29 cellular contexts compared by ENCODE assay signal in genomic region chr2:118641711-118642110, GRCh38.
"Had no signal": no experiment of that assay in that cellular context is flagged by ENCODE, and none has a peak within 500 bp of the region (broad histone marks: within the 10 kb centered on the region; RNA-seq: fewer than 3 reads in every experiment).

No MANE protein-coding gene starts in this region.

- H3K4me3 Mint-ChIP-seq: activated CD8-positive, alpha-beta T cell treated with anti-CD3 and anti-CD28 coated beads, Interleukin-2, amount 10 ng/mL, durations not matched to agents 7 days and 5 days; activated naive CD4-positive, alpha-beta T cell treated with anti-CD3 and anti-CD28 coated beads for 36 hours; activated naive CD8-positive, alpha-beta T cell treated with anti-CD3 and anti-CD28 coated beads for 36 hours; activated T-cell treated with anti-CD3 and anti-CD28 coated beads, Interleukin-2, amount 50 U/mL, for 72 hours; dendritic cell treated with granulocyte-macrophage colony-stimulating factor and Interleukin-4, amounts not matched to agents 40 ng/mL and 50 ng/mL, for 4 days; endodermal cell; memory B cell; naive thymus-derived CD8-positive, alpha-beta T cell; neural progenitor cell; T-helper 17 cell had no signal

- DNase-seq: activated CD4-positive, alpha-beta T cell treated with anti-CD3 and anti-CD28 coated beads, Interleukin-2, amount 50 U/mL, for 1 hour; activated CD8-positive, alpha-beta T cell treated with anti-CD3 and anti-CD28 coated beads, Interleukin-2, amount 10 ng/mL, durations not matched to agents 7 days and 5 days; activated naive CD4-positive, alpha-beta T cell treated with anti-CD3 and anti-CD28 coated beads for 36 hours; activated naive CD8-positive, alpha-beta T cell treated with anti-CD3 and anti-CD28 coated beads for 36 hours; activated T-cell treated with anti-CD3 and anti-CD28 coated beads for 4 hours; activated T-cell treated with anti-CD3 and anti-CD28 coated beads, Interleukin-2, amount 50 U/mL, for 72 hours; adrenal gland; brain microvascular endothelial cell; central memory CD4-positive, alpha-beta T cell; endodermal cell; foreskin keratinocyte; islet precursor cell; midbrain; naive thymus-derived CD8-positive, alpha-beta T cell; right cardiac atrium; spleen; stimulated activated naive CD4-positive, alpha-beta T cell; T-helper 17 cell; T1000; tibial artery; WERI-Rb-1 had no signal

- H3K9me3 Mint-ChIP-seq: activated naive CD8-positive, alpha-beta T cell treated with anti-CD3 and anti-CD28 coated beads for 36 hours; dendritic cell treated with granulocyte-macrophage colony-stimulating factor and Interleukin-4, amounts not matched to agents 40 ng/mL and 50 ng/mL, for 4 days had no signal

- H3K36me3 Mint-ChIP-seq: activated naive CD8-positive, alpha-beta T cell treated with anti-CD3 and anti-CD28 coated beads for 36 hours; memory B cell; naive thymus-derived CD8-positive, alpha-beta T cell; neural progenitor cell had no signal

- H2AFZ ChIP-seq: hepatocyte, neural progenitor cell had no signal

- H3K27me3 ChIP-seq: adrenal gland, ascending aorta, brain microvascular endothelial cell, esophagus muscularis mucosa, spleen, suprapubic skin, tibial artery had no signal

- H3K36me3 ChIP-seq: adrenal gland, ascending aorta, brain microvascular endothelial cell, esophagus muscularis mucosa, neural progenitor cell, spleen, suprapubic skin, tibial artery, WERI-Rb-1 had no signal

- H3K27ac ChIP-seq: adrenal gland, ascending aorta, brain microvascular endothelial cell, esophagus muscularis mucosa, foreskin keratinocyte, hepatocyte, neural progenitor cell, spleen, suprapubic skin, tibial artery, WERI-Rb-1 had no signal

- H3K4me3 ChIP-seq: adrenal gland, ascending aorta, esophagus muscularis mucosa, hepatocyte, neural progenitor cell, spleen, suprapubic skin, tibial artery had no signal

- H3K79me2 ChIP-seq: hepatocyte had no signal

- H3K27ac Mint-ChIP-seq: activated CD8-positive, alpha-beta T cell treated with anti-CD3 and anti-CD28 coated beads, Interleukin-2, amount 10 ng/mL, durations not matched to agents 7 days and 5 days; activated naive CD4-positive, alpha-beta T cell treated with anti-CD3 and anti-CD28 coated beads for 36 hours; activated naive CD8-positive, alpha-beta T cell treated with anti-CD3 and anti-CD28 coated beads for 36 hours; activated T-cell treated with anti-CD3 and anti-CD28 coated beads, Interleukin-2, amount 50 U/mL, for 72 hours; dendritic cell treated with granulocyte-macrophage colony-stimulating factor and Interleukin-4, amounts not matched to agents 40 ng/mL and 50 ng/mL, for 4 days; endodermal cell; memory B cell; naive thymus-derived CD8-positive, alpha-beta T cell; neural progenitor cell; T-helper 17 cell had no signal

- H3K4me2 ChIP-seq: hepatocyte, neural progenitor cell had no signal

- H3K9me3 ChIP-seq: adrenal gland, ascending aorta, esophagus muscularis mucosa, spleen, suprapubic skin, tibial artery had no signal

- H3K9ac ChIP-seq: neural progenitor cell had no signal

- ATAC-seq: activated CD4-positive, CD25-positive, alpha-beta regulatory T cell treated with anti-CD3 and anti-CD28 coated beads, Interleukin-2, amount 50 U/mL, for 24 hours; activated CD8-positive, alpha-beta T cell treated with anti-CD3 and anti-CD28 coated beads, Interleukin-2, amount 10 ng/mL, durations not matched to agents 7 days and 5 days; activated T-cell treated with anti-CD3 and anti-CD28 coated beads, Interleukin-2, amount 50 U/mL, for 72 hours; foreskin keratinocyte; naive thymus-derived CD8-positive, alpha-beta T cell; right cardiac atrium; T-helper 17 cell had no signal

- H3K4me1 Mint-ChIP-seq: activated naive CD8-positive, alpha-beta T cell treated with anti-CD3 and anti-CD28 coated beads for 36 hours; memory B cell; naive thymus-derived CD8-positive, alpha-beta T cell; T-helper 17 cell had no signal

- H3K4me1 ChIP-seq: adrenal gland, ascending aorta, esophagus muscularis mucosa, foreskin keratinocyte, spleen, suprapubic skin, tibial artery had no signal
